Comparison of ENCODE assay signal across 1 cellular context in genomic region chr10:29266641-29267040, GRCh38.
TF ChIP-seq lines count a peak whose summit lies in the region.

No MANE protein-coding gene starts in this region.

TF ChIP-seq in H1, 55 proteins besides CTCF, POLR2A, EP300 and RAD21:
- no peak for TF ChIP-seq TEAD4 (IDR thresholded peaks at IDR 0.05; ENCODE audit: low read depth, low read length)
- 0 out of 2 replicates have a peak, but pooled peaks have one; percentile 3 for TF ChIP-seq MAFK (IDR thresholded peaks at IDR 0.05; ENCODE audit: low read depth, low read length)
